In the genomic region with DNA sequence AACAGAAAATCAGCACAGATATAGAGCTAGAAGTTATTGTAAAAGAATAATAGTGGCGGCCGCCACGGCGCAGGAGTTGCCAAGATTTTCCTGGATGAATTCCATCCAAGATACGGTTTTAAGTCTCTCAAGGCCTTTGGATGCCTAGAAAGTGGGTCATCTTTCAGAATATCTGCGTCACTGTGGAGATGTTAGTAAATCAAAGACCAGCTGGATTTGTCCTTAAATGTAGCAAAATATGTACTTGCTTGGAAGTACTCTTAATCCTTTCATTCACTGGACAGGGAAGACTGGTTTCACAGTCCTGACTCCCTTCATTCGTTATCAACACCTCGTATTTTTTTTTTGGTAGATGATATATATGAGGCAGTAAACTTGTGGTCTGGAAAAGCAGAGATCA, we compare ENCODE assay signal across 13 cellular contexts.
DNase-seq lines count a peak whose midpoint lies in the region; ATAC-seq and TF ChIP-seq lines count a peak whose summit lies in the region.
"Had no signal": no experiment of that assay in that cellular context is flagged by ENCODE, and none has a peak within 500 bp of the region (broad histone marks: within the 10 kb centered on the region; RNA-seq: fewer than 3 reads in every experiment).

No MANE protein-coding gene starts in this region.

- no peaks in the 10 kb centered on the region for H3K36me3 ChIP-seq in heart left ventricle
- H3K36me3 ChIP-seq: upper lobe of right lung had no signal

- H3K4me1 ChIP-seq in heart left ventricle, result peaks cover 0 to 48% (median 23%) of the 10 kb centered on the region in 12 donors

- H3K9me3 ChIP-seq in heart left ventricle, result no peaks in the 10 kb centered on the region
- H3K9me3 ChIP-seq: upper lobe of right lung had no signal

- H3K4me3 ChIP-seq in AG10803 (ENCODE audit: low read length), result no peak overlapping the region
- no peak overlapping the region for H3K4me3 ChIP-seq in astrocyte of the cerebellum (ENCODE audit: low read depth, low read length)
- H3K4me3 ChIP-seq in heart left ventricle, result no peak overlapping the region
- H3K4me3 ChIP-seq: PC-9, upper lobe of right lung had no signal

- in situ Hi-C loops in astrocyte of the cerebellum (cut with HindIII; ENCODE audit: low sequenced_read_pairs), result no loop called here

- peak; percentile 60 to 86 (median 68) for ATAC-seq in heart left ventricle
- ATAC-seq: natural killer cell, upper lobe of right lung had no signal

- H3K27ac ChIP-seq in heart left ventricle, result peak overlapping the region; percentile 19 to 72 (median 46)
- H3K27ac ChIP-seq: C4-2B, PC-9, upper lobe of right lung had no signal

- no peak for TF ChIP-seq POLR2A in heart left ventricle (IDR thresholded peaks at IDR 0.05)

- DNase-seq in AG10803 (ENCODE audit: low read depth) (peak; percentile 95), astrocyte of the cerebellum (ENCODE audit: low read depth) (peak; percentile 97), heart left ventricle (peak; percentile 40 to 60 (median 54)), putamen (ENCODE audit: low spot score) (peak; percentile 13), cerebellum (ENCODE audit: low spot score) (no peak), NCI-H2081 (lab: John Stamatoyannopoulos, UW) (no peak), SHP77 (lab: John Stamatoyannopoulos, UW) (no peak), T1000 (lab: John Stamatoyannopoulos, UW) (no peak)
- DNase-seq: natural killer cell, NCI-H187, PC-9, upper lobe of right lung had no signal

- no peaks in the 10 kb centered on the region for H3K27me3 ChIP-seq in heart left ventricle
- H3K27me3 ChIP-seq: upper lobe of right lung had no signal

- intact Hi-C loops in heart left ventricle (cut with DNase I), result no loop called here

- no peak for TF ChIP-seq CTCF in AG10803 (conservative IDR thresholded peaks at IDR 0.05; ENCODE audit: low read length)
- TF ChIP-seq CTCF in astrocyte of the cerebellum (IDR thresholded peaks at IDR 0.05; ENCODE audit: low read depth, low read length, missing control alignments), result no peak
- TF ChIP-seq CTCF in heart left ventricle (IDR thresholded peaks at IDR 0.05), result no peak

- WGBS in heart left ventricle, 4 donors, result 22 to 48% (median 31%) methylated on average over 8 of the region's 8 CpGs

Comparison
In these comparisons a context has a peak if more than half of its experiments do, and no peak if none do; other contexts are left out.
1. DNase-seq: peak in AG10803 (single experiment), astrocyte of the cerebellum (single experiment), heart left ventricle (5 of 5) and putamen (single experiment); none in cerebellum (single experiment), NCI-H2081 (0 of 2), SHP77 (0 of 2) and T1000 (single experiment).